Comparison of ENCODE assay signal across 18 cellular contexts in the genomic region with DNA sequence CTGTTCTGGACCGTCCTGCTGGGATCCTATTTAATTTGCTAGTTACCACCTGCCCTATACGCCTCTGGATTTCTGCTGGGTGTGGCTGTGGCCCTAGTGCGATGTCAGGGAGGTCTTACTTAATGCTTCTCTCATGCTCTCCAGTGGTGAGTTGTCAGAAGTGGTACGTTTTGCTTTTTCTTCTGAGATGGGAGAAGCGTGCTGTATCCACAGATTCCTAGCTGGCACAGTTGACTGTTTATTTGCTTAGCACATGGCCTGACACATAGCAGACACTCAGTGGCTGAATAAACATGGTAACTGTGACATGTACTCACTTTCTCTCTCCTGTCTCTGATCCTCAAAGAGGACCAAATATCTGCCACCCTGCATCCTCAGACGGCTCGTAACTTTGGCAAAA.
A peak's percentile ranks its signal among the peaks of the same experiment; 100 is the strongest.
DNase-seq lines count a peak whose midpoint lies in the region; TF ChIP-seq lines count a peak whose summit lies in the region.
"Had no signal": no experiment of that assay in that cellular context is flagged by ENCODE, and none has a peak within 500 bp of the region (broad histone marks: within the 10 kb centered on the region; RNA-seq: fewer than 3 reads in every experiment).

No MANE protein-coding gene starts in this region.

- DNase-seq in DMS153 treated with DMSO at 0.1 percent for 48 hours (lab: John Stamatoyannopoulos, UW; ENCODE audit: unreplicated experiment), result peak; percentile 52
- peak; percentile 54 for DNase-seq in LNCaP clone FGC (ENCODE audit: low read depth)
- DNase-seq in adipocyte (ENCODE audit: low read depth), result no peak
- DNase-seq in activated T-cell treated with anti-CD3 and anti-CD28 coated beads, Interleukin-2, amount 50 U/mL, for 24 hours, result no peak
- no peak for DNase-seq in stimulated activated CD4-positive, alpha-beta T cell treated with anti-CD3 and anti-CD28 coated beads, Interleukin-12 subunit alpha, Interleukin-12 subunit beta, amount 100 ng/mL, for 4 hours
- no peak for DNase-seq in esophagus squamous epithelium (lab: John Stamatoyannopoulos, UW)
- no peak for DNase-seq in amniotic stem cell (lab: John Stamatoyannopoulos, UW)
- DNase-seq: activated CD4-positive, alpha-beta T cell treated with anti-CD3 and anti-CD28 coated beads, Interleukin-2, amount 50 U/mL, for 1 hour; activated naive CD4-positive, alpha-beta T cell treated with anti-CD3 and anti-CD28 coated beads, Interleukin-2, amount 50 U/mL, for 16 hours; HFFc6; left lung; NCI-H1105 treated with DMSO at 0.1 percent for 48 hours; stimulated activated naive CD8-positive, alpha-beta T cell treated with anti-CD3 and anti-CD28 coated beads, Interleukin-15, amount 100 ng/mL, for 72 hours; uterus had no signal

- H3K27me3 Mint-ChIP-seq in nephron (ENCODE audit: low read depth), result peaks cover 5% of the 10 kb centered on the region
- peaks cover 7% of the 10 kb centered on the region for H3K27me3 Mint-ChIP-seq in activated T-cell treated with anti-CD3 and anti-CD28 coated beads, Interleukin-2, amount 50 U/mL, for 24 hours

- peaks cover 46% of the 10 kb centered on the region for H3K4me1 Mint-ChIP-seq in nephron
- H3K4me1 Mint-ChIP-seq in activated T-cell treated with anti-CD3 and anti-CD28 coated beads, Interleukin-2, amount 50 U/mL, for 24 hours (ENCODE audit: low read depth), result no peaks in the 10 kb centered on the region
- H3K4me1 Mint-ChIP-seq: stimulated activated naive CD8-positive, alpha-beta T cell treated with anti-CD3 and anti-CD28 coated beads, Interleukin-15, amount 100 ng/mL, for 72 hours had no signal

- H3K36me3 Mint-ChIP-seq in nephron (ENCODE audit: low read depth), result no peaks in the 10 kb centered on the region
- no peaks in the 10 kb centered on the region for H3K36me3 Mint-ChIP-seq in activated T-cell treated with anti-CD3 and anti-CD28 coated beads, Interleukin-2, amount 50 U/mL, for 24 hours (ENCODE audit: low read depth)

- H3K27ac Mint-ChIP-seq in nephron, result peak overlapping the region in 2 of 3 experiments; percentile 12 to 33
- no peak overlapping the region for H3K27ac Mint-ChIP-seq in activated T-cell treated with anti-CD3 and anti-CD28 coated beads, Interleukin-2, amount 50 U/mL, for 24 hours
- H3K27ac Mint-ChIP-seq: dendritic cell treated with granulocyte-macrophage colony-stimulating factor and Interleukin-4, amounts not matched to agents 40 ng/mL and 50 ng/mL, for 4 days; HFFc6; stimulated activated naive CD8-positive, alpha-beta T cell treated with anti-CD3 and anti-CD28 coated beads, Interleukin-15, amount 100 ng/mL, for 72 hours had no signal

- H3K4me1 ChIP-seq in adipocyte (ENCODE audit: control insufficient read depth, insufficient read depth, low read length), result peaks cover 48% of the 10 kb centered on the region
- H3K4me1 ChIP-seq in esophagus squamous epithelium, result peaks cover 14 to 46% (median 17%) of the 10 kb centered on the region in 3 donors
- H3K4me1 ChIP-seq: body of pancreas, left lung had no signal

- intact Hi-C loops in esophagus squamous epithelium (cut with DNase I), result no loop called here

- TF ChIP-seq CTCF in LNCaP clone FGC (IDR thresholded peaks at IDR 0.05; ENCODE audit: control insufficient read depth, extremely low read depth, insufficient read depth), result peak; percentile 27
- no peak for TF ChIP-seq CTCF in nephron (IDR thresholded peaks at IDR 0.05; ENCODE audit: unreplicated experiment in 3 of 3)
- TF ChIP-seq CTCF in esophagus squamous epithelium (IDR thresholded peaks at IDR 0.05), result no peak

- peak overlapping the region in 2 of 4 donors; percentile 11 to 77 for H3K27ac ChIP-seq in esophagus squamous epithelium
- H3K27ac ChIP-seq: body of pancreas, left lung, RWPE1 had no signal

- WGBS in esophagus squamous epithelium, 2 donors, result 63 to 79% methylated on average over 7 of the region's 7 CpGs

- H3K36me3 ChIP-seq in adipocyte (ENCODE audit: control insufficient read depth, insufficient read depth, low read length, severe bottlenecking) (no peaks in the 10 kb centered on the region), esophagus squamous epithelium (no peaks in the 10 kb centered on the region)
- H3K36me3 ChIP-seq: left lung, uterus had no signal

- H3K9ac ChIP-seq in adipocyte (ENCODE audit: low read length), result peak overlapping the region; percentile 12

- no peaks in the 10 kb centered on the region for H3K9me3 ChIP-seq in adipocyte (ENCODE audit: control insufficient read depth, low read length)
- H3K9me3 ChIP-seq in esophagus squamous epithelium, result no peaks in the 10 kb centered on the region
- H3K9me3 ChIP-seq: body of pancreas, left lung, uterus had no signal

- H3K4me3 ChIP-seq in LNCaP clone FGC (ENCODE audit: low read depth, low read length) (no peak overlapping the region), adipocyte (ENCODE audit: low read length) (no peak overlapping the region), esophagus squamous epithelium (no peak overlapping the region)
- H3K4me3 ChIP-seq: body of pancreas, left lung, uterus had no signal

- H3K4me3 Mint-ChIP-seq in nephron, result no peak overlapping the region
- H3K4me3 Mint-ChIP-seq in activated T-cell treated with anti-CD3 and anti-CD28 coated beads, Interleukin-2, amount 50 U/mL, for 24 hours, result no peak overlapping the region
- H3K4me3 Mint-ChIP-seq: dendritic cell treated with granulocyte-macrophage colony-stimulating factor and Interleukin-4, amounts not matched to agents 40 ng/mL and 50 ng/mL, for 4 days; HFFc6; stimulated activated naive CD8-positive, alpha-beta T cell treated with anti-CD3 and anti-CD28 coated beads, Interleukin-15, amount 100 ng/mL, for 72 hours had no signal

- TF ChIP-seq POLR2A in esophagus squamous epithelium (IDR thresholded peaks at IDR 0.05), result no peak

- H3K27me3 ChIP-seq in adipocyte (replicated peaks; ENCODE audit: control insufficient read depth, insufficient read depth, low read length) (no peaks in the 10 kb centered on the region), esophagus squamous epithelium (no peaks in the 10 kb centered on the region)
- H3K27me3 ChIP-seq: body of pancreas, left lung, uterus had no signal

- no peaks in the 10 kb centered on the region for H3K9me3 Mint-ChIP-seq in nephron
- H3K9me3 Mint-ChIP-seq in activated T-cell treated with anti-CD3 and anti-CD28 coated beads, Interleukin-2, amount 50 U/mL, for 24 hours, result no peaks in the 10 kb centered on the region
- H3K9me3 Mint-ChIP-seq: dendritic cell treated with granulocyte-macrophage colony-stimulating factor and Interleukin-4, amounts not matched to agents 40 ng/mL and 50 ng/mL, for 4 days; HFFc6 had no signal

Comparison
In these comparisons a context has a peak if more than half of its experiments do, and no peak if none do; other contexts are left out.
1. DNase-seq: peak in DMS153 treated with DMSO at 0.1 percent for 48 hours (single experiment) and LNCaP clone FGC (single experiment); none in adipocyte (single experiment), activated T-cell treated with anti-CD3 and anti-CD28 coated beads, Interleukin-2, amount 50 U/mL, for 24 hours (single experiment), stimulated activated CD4-positive, alpha-beta T cell treated with anti-CD3 and anti-CD28 coated beads, Interleukin-12 subunit alpha, Interleukin-12 subunit beta, amount 100 ng/mL, for 4 hours (single experiment), esophagus squamous epithelium (single experiment) and amniotic stem cell (single experiment).